9 cellular contexts compared by ENCODE assay signal in genomic region chr12:113141716-113142115, GRCh38. TPM values are rescaled to one million over a fixed set of nuclear protein-coding genes. Genes with fewer than 3 reads are reported as not detected.
DNase-seq lines count a peak whose midpoint lies in the region; ATAC-seq and TF ChIP-seq lines count a peak whose summit lies in the region.
"Not testable (repeated sequence)": the region's sequence is repeated elsewhere in the genome, so short reads cannot be mapped to it uniquely, and the experiment has no call there.
"Had no signal": no experiment of that assay in that cellular context is flagged by ENCODE, and none has a peak within 500 bp of the region (broad histone marks: within the 10 kb centered on the region; RNA-seq: fewer than 3 reads in every experiment).

No MANE protein-coding gene starts in this region.

- not testable (repeated sequence) for H3K36me3 Mint-ChIP-seq in activated CD4-positive, alpha-beta T cell treated with anti-CD3 and anti-CD28 coated beads, Interleukin-2, amount 10 ng/mL, durations not matched to agents 24 days and 14 days (ENCODE audit: low read depth); activated naive CD8-positive, alpha-beta T cell treated with anti-CD3 and anti-CD28 coated beads, Interleukin-2, amount 50 U/mL, for 24 hours (ENCODE audit: low read depth); stimulated activated effector memory CD8-positive, alpha-beta T cell treated with anti-CD3 and anti-CD28 coated beads, Interleukin-12 subunit alpha, Interleukin-12 subunit beta, amount 100 ng/mL, for 72 hours

- TF ChIP-seq POLR2A in thyroid gland (IDR thresholded peaks at IDR 0.05) = not testable (repeated sequence)

- not testable (repeated sequence) for DNase-seq in activated CD4-positive, alpha-beta T cell treated with anti-CD3 and anti-CD28 coated beads, Interleukin-2, amount 10 ng/mL, durations not matched to agents 24 days and 14 days; activated naive CD8-positive, alpha-beta T cell treated with anti-CD3 and anti-CD28 coated beads, Interleukin-2, amount 50 U/mL, for 24 hours; colonic mucosa; stimulated activated effector memory CD8-positive, alpha-beta T cell treated with anti-CD3 and anti-CD28 coated beads, Interleukin-12 subunit alpha, Interleukin-12 subunit beta, amount 100 ng/mL, for 72 hours (ENCODE audit: low spot score in 2 of 2); thyroid gland

- CTCF ChIA-PET in HEK293 (lab: Yijun Ruan, JAX) = interaction anchor here (1.2 to 1.4 kb wide), 2 partner anchors 10 to 11 kb away, joined by 3 to 4 read pairs; no protein-coding TSS in a partner anchor

- not testable (repeated sequence) for H3K4me1 ChIP-seq in HEK293 (ENCODE audit: control insufficient read depth, insufficient read depth, low read length); colonic mucosa
- peaks cover 57% of the 10 kb centered on the region for H3K4me1 ChIP-seq in mucosa of stomach (ENCODE audit: control insufficient read depth, insufficient read depth, low read length)
- H3K4me1 ChIP-seq in thyroid gland = peaks cover 46 to 50% of the 10 kb centered on the region in 2 donors

- not testable (repeated sequence) for H3K9me3 Mint-ChIP-seq in activated CD4-positive, alpha-beta T cell treated with anti-CD3 and anti-CD28 coated beads, Interleukin-2, amount 10 ng/mL, durations not matched to agents 24 days and 14 days; activated naive CD8-positive, alpha-beta T cell treated with anti-CD3 and anti-CD28 coated beads, Interleukin-2, amount 50 U/mL, for 24 hours; stimulated activated effector memory CD8-positive, alpha-beta T cell treated with anti-CD3 and anti-CD28 coated beads, Interleukin-12 subunit alpha, Interleukin-12 subunit beta, amount 100 ng/mL, for 72 hours

- H3K9me3 ChIP-seq in HEK293 (ENCODE audit: control insufficient read depth, insufficient read depth, low read depth, low read length); colonic mucosa; mucosa of stomach (ENCODE audit: control insufficient read depth, low read length); thyroid gland: not testable (repeated sequence)

- ATAC-seq in activated naive CD8-positive, alpha-beta T cell treated with anti-CD3 and anti-CD28 coated beads, Interleukin-2, amount 50 U/mL, for 24 hours; stimulated activated effector memory CD8-positive, alpha-beta T cell treated with anti-CD3 and anti-CD28 coated beads, Interleukin-12 subunit alpha, Interleukin-12 subunit beta, amount 100 ng/mL, for 72 hours: not testable (repeated sequence)

- POLR2A ChIA-PET in HEK293 (lab: Yijun Ruan, JAX) = interaction anchor here (0.7 kb wide), 1 partner anchor 14 kb away, joined by 4 read pairs; no protein-coding TSS in a partner anchor

- 71 to 89% methylated on average over 3 of the region's 3 CpGs for WGBS in thyroid gland, 2 donors

- intact Hi-C loops in activated CD4-positive, alpha-beta T cell treated with anti-CD3 and anti-CD28 coated beads, Interleukin-2, amount 10 ng/mL, durations not matched to agents 24 days and 14 days (cut with micrococcal nuclease); colonic mucosa (cut with DNase I); thyroid gland (cut with DNase I): not testable (repeated sequence)

- H3K27me3 Mint-ChIP-seq in activated CD4-positive, alpha-beta T cell treated with anti-CD3 and anti-CD28 coated beads, Interleukin-2, amount 10 ng/mL, durations not matched to agents 24 days and 14 days; activated naive CD8-positive, alpha-beta T cell treated with anti-CD3 and anti-CD28 coated beads, Interleukin-2, amount 50 U/mL, for 24 hours: not testable (repeated sequence)

- H3K4me1 Mint-ChIP-seq in activated CD4-positive, alpha-beta T cell treated with anti-CD3 and anti-CD28 coated beads, Interleukin-2, amount 10 ng/mL, durations not matched to agents 24 days and 14 days; stimulated activated effector memory CD8-positive, alpha-beta T cell treated with anti-CD3 and anti-CD28 coated beads, Interleukin-12 subunit alpha, Interleukin-12 subunit beta, amount 100 ng/mL, for 72 hours: not testable (repeated sequence)
- H3K4me1 Mint-ChIP-seq in activated naive CD8-positive, alpha-beta T cell treated with anti-CD3 and anti-CD28 coated beads, Interleukin-2, amount 50 U/mL, for 24 hours = peaks cover 17% of the 10 kb centered on the region

- not testable (repeated sequence) for H3K27ac ChIP-seq in HEK293 (ENCODE audit: extremely low read depth, low read depth, low read length)
- H3K27ac ChIP-seq in colonic mucosa = peak overlapping the region; percentile 53
- peak overlapping the region; percentile 60 to 89 (median 80) for H3K27ac ChIP-seq in thyroid gland

- H3K9ac ChIP-seq in colonic mucosa (ENCODE audit: low read depth in 2 of 2, low read length in 2 of 2) (peak overlapping the region in 1 of 2 donors; percentile 46), mucosa of stomach (ENCODE audit: low read length) (peak overlapping the region; percentile 36)

- TF ChIP-seq CTCF in HEK293 (tag by site-specific recombination; IDR thresholded peaks at IDR 0.05); colonic mucosa (IDR thresholded peaks at IDR 0.05); thyroid gland (IDR thresholded peaks at IDR 0.05): not testable (repeated sequence)

- peak overlapping the region; percentile 45 for H3K27ac Mint-ChIP-seq in activated CD4-positive, alpha-beta T cell treated with anti-CD3 and anti-CD28 coated beads, Interleukin-2, amount 10 ng/mL, durations not matched to agents 24 days and 14 days
- peak overlapping the region; percentile 82 for H3K27ac Mint-ChIP-seq in activated naive CD8-positive, alpha-beta T cell treated with anti-CD3 and anti-CD28 coated beads, Interleukin-2, amount 50 U/mL, for 24 hours
- peak overlapping the region; percentile 65 for H3K27ac Mint-ChIP-seq in stimulated activated effector memory CD8-positive, alpha-beta T cell treated with anti-CD3 and anti-CD28 coated beads, Interleukin-12 subunit alpha, Interleukin-12 subunit beta, amount 100 ng/mL, for 72 hours

- H3K27me3 ChIP-seq in colonic mucosa; mucosa of stomach (ENCODE audit: control insufficient read depth, insufficient read depth, low read length); thyroid gland: not testable (repeated sequence)

- H3K36me3 ChIP-seq in HEK293 (ENCODE audit: control insufficient read depth in 2 of 2, insufficient read depth in 1 of 2, low read length in 2 of 2); colonic mucosa; mucosa of stomach (ENCODE audit: control insufficient read depth, insufficient read depth, low read length); thyroid gland: not testable (repeated sequence)

- H3K4me3 Mint-ChIP-seq in activated CD4-positive, alpha-beta T cell treated with anti-CD3 and anti-CD28 coated beads, Interleukin-2, amount 10 ng/mL, durations not matched to agents 24 days and 14 days; activated naive CD8-positive, alpha-beta T cell treated with anti-CD3 and anti-CD28 coated beads, Interleukin-2, amount 50 U/mL, for 24 hours; stimulated activated effector memory CD8-positive, alpha-beta T cell treated with anti-CD3 and anti-CD28 coated beads, Interleukin-12 subunit alpha, Interleukin-12 subunit beta, amount 100 ng/mL, for 72 hours: not testable (repeated sequence)

- not testable (repeated sequence) for H3K4me3 ChIP-seq in HEK293 (ENCODE audit: low read depth, low read length); colonic mucosa; mucosa of stomach (ENCODE audit: low read length); thyroid gland (replicated peaks in 1 of 3)

TF ChIP-seq in HEK293, 187 proteins besides CTCF, POLR2A, EP300 and RAD21:
- TF ChIP-seq ZNF121 (tag by site-specific recombination; IDR thresholded peaks at IDR 0.05) = peak; percentile 95

RNA-seq across cellular contexts. Expression of gene RASAL1, which starts 6.2 kb away (rescaled TPM):
- total RNA-seq in activated CD4-positive, alpha-beta T cell treated with anti-CD3 and anti-CD28 coated beads, Interleukin-2, amount 10 ng/mL, durations not matched to agents 24 days and 14 days = 0.52 and 1.1 TPM in 2 replicates
- total RNA-seq in colonic mucosa (10 to 100 TPM in 1 of 2 donors, 1 to 10 TPM in 1; 9.0 to 10.2 TPM), thyroid gland (10 to 100 TPM; 27.3 to 52.9 (median 45.1) TPM)
- total RNA-seq: MCF 10A had no signal

RNA-seq across cellular contexts. Expression of gene CFAP73, which starts 7.8 kb away (rescaled TPM):
- total RNA-seq in activated CD4-positive, alpha-beta T cell treated with anti-CD3 and anti-CD28 coated beads, Interleukin-2, amount 10 ng/mL, durations not matched to agents 24 days and 14 days = not detected in 2 replicates
- total RNA-seq in colonic mucosa (under 1 TPM in 1 of 2 donors, not detected in 1; 0.20 TPM), thyroid gland (under 1 TPM in 1 of 4 donors, not detected in 3; 0.56 TPM)
- total RNA-seq: MCF 10A, PC-3 had no signal

RNA-seq across cellular contexts. Expression of gene DDX54, which starts 43.6 kb away (rescaled TPM):
- total RNA-seq in activated CD4-positive, alpha-beta T cell treated with anti-CD3 and anti-CD28 coated beads, Interleukin-2, amount 10 ng/mL, durations not matched to agents 24 days and 14 days = 122 and 127 TPM in 2 replicates
- 10 to 100 TPM; 54.8 to 98.3 TPM for total RNA-seq in colonic mucosa
- total RNA-seq in thyroid gland = 10 to 100 TPM; 59.9 to 79.3 (median 68.8) TPM

RNA-seq across cellular contexts. Expression of gene RITA1, which starts 43.8 kb away (rescaled TPM):
- total RNA-seq in activated CD4-positive, alpha-beta T cell treated with anti-CD3 and anti-CD28 coated beads, Interleukin-2, amount 10 ng/mL, durations not matched to agents 24 days and 14 days = 25.5 and 25.8 TPM in 2 replicates
- total RNA-seq in colonic mucosa (10 to 100 TPM; 13.9 to 26.9 TPM), thyroid gland (10 to 100 TPM; 26.6 to 39.6 (median 32.8) TPM)
